ENCODE assay signal across 9 cellular contexts in genomic region chr20:25867776-25868649, GRCh38.
A peak's percentile ranks its signal among the peaks of the same experiment; 100 is the strongest.
DNase-seq lines count a peak whose midpoint lies in the region; ATAC-seq and TF ChIP-seq lines count a peak whose summit lies in the region.
"Had no signal": no experiment of that assay in that cellular context is flagged by ENCODE, and none has a peak within 500 bp of the region (broad histone marks: within the 10 kb centered on the region; RNA-seq: fewer than 3 reads in every experiment).

No MANE protein-coding gene starts in this region.

- H3K27me3 ChIP-seq in endocrine pancreas (ENCODE audit: control insufficient read depth, insufficient read depth, low read length): no peaks in the 10 kb centered on the region
- H3K27me3 ChIP-seq in mesendoderm (ENCODE audit: insufficient read depth, low read length, poor library complexity): no peaks in the 10 kb centered on the region

- no peak overlapping the region for H3K56ac ChIP-seq in mesendoderm (ENCODE audit: low read length)

- H3K27ac Mint-ChIP-seq in activated CD8-positive, alpha-beta T cell treated with anti-CD3 and anti-CD28 coated beads for 36 hours: no peak overlapping the region

- no peak overlapping the region for H3K18ac ChIP-seq in mesendoderm (ENCODE audit: low read length)

- peak overlapping the region; percentile 41 for H3K4me3 Mint-ChIP-seq in activated CD8-positive, alpha-beta T cell treated with anti-CD3 and anti-CD28 coated beads for 36 hours

- no peak overlapping the region for H4K8ac ChIP-seq in mesendoderm (ENCODE audit: low read depth, low read length)

- CTCF ChIA-PET in activated CD8-positive, alpha-beta T cell treated with anti-CD3 and anti-CD28 coated beads for 36 hours (lab: Charles Lee): no interaction called here

- DNase-seq in NCI-H1417 (lab: John Stamatoyannopoulos, UW): peak; percentile 59 to 86 (median 73)
- DNase-seq in NCI-H1417 treated with DMSO at 0.1 percent for 48 hours (lab: John Stamatoyannopoulos, UW): no peak
- peak; percentile 19 for DNase-seq in NCI-H1436 treated with DMSO at 0.1 percent for 48 hours (lab: John Stamatoyannopoulos, UW)
- DNase-seq in activated CD8-positive, alpha-beta T cell treated with anti-CD3 and anti-CD28 coated beads for 36 hours: peak; percentile 77
- DNase-seq in mesendoderm: peak; percentile 70
- peak; percentile 47 for DNase-seq in stimulated activated CD8-positive, alpha-beta memory T cell treated with anti-CD3 and anti-CD28 coated beads, Interleukin-12 subunit alpha, Interleukin-12 subunit beta, amount 100 ng/mL, for 24 hours (ENCODE audit: extremely low read depth)
- no peak for DNase-seq in NCI-H226

- no peaks in the 10 kb centered on the region for H3K36me3 ChIP-seq in endocrine pancreas (ENCODE audit: control insufficient read depth, insufficient read depth, low read length)
- no peaks in the 10 kb centered on the region for H3K36me3 ChIP-seq in mesendoderm (ENCODE audit: control insufficient read depth, insufficient read depth, low read length)

- no peak for TF ChIP-seq CTCF in activated CD8-positive, alpha-beta T cell treated with anti-CD3 and anti-CD28 coated beads for 36 hours (IDR thresholded peaks at IDR 0.05)

- H3K36me3 Mint-ChIP-seq in activated CD8-positive, alpha-beta T cell treated with anti-CD3 and anti-CD28 coated beads for 36 hours (ENCODE audit: low read depth): no peaks in the 10 kb centered on the region

- POLR2A ChIA-PET in activated CD8-positive, alpha-beta T cell treated with anti-CD3 and anti-CD28 coated beads for 36 hours (lab: Charles Lee): no interaction called here

- no peak overlapping the region for H4K5ac ChIP-seq in mesendoderm (ENCODE audit: low read length)

- no peaks in the 10 kb centered on the region for H3K79me1 ChIP-seq in mesendoderm (ENCODE audit: low read length)

- H2BK5ac ChIP-seq in mesendoderm (ENCODE audit: low read length): no peak overlapping the region

- H3K27me3 Mint-ChIP-seq in activated CD8-positive, alpha-beta T cell treated with anti-CD3 and anti-CD28 coated beads for 36 hours: peaks cover 45% of the 10 kb centered on the region

- no peaks in the 10 kb centered on the region for H3K79me2 ChIP-seq in mesendoderm (ENCODE audit: control insufficient read depth, insufficient read depth, low read length)

- intact Hi-C loops in activated CD8-positive, alpha-beta T cell treated with anti-CD3 and anti-CD28 coated beads for 36 hours (cut with micrococcal nuclease): no loop called here

- no peak overlapping the region for H3K27ac ChIP-seq in mesendoderm (ENCODE audit: low read depth, low read length)
- H3K27ac ChIP-seq: epithelial cell of prostate had no signal

- ATAC-seq in activated CD8-positive, alpha-beta T cell treated with anti-CD3 and anti-CD28 coated beads for 36 hours: peak; percentile 80

- no peaks in the 10 kb centered on the region for H3K9me3 ChIP-seq in endocrine pancreas (ENCODE audit: control insufficient read depth, low read length)

- peak overlapping the region; percentile 15 for H3K9ac ChIP-seq in endocrine pancreas (ENCODE audit: control insufficient read depth, insufficient read depth, low read length)
- peak overlapping the region; percentile 48 for H3K9ac ChIP-seq in mesendoderm (ENCODE audit: low read length)

- no CpG with 5 or more reads among the region's 46 CpGs for WGBS in mesendoderm (ENCODE audit: extremely low coverage, insufficient coverage, low lambda C conversion rate)

- peak overlapping the region; percentile 33 for H3K4me3 ChIP-seq in endocrine pancreas (ENCODE audit: control insufficient read depth, insufficient read depth, low read length)
- H3K4me3 ChIP-seq in mesendoderm (ENCODE audit: low read length): no peak overlapping the region

- no peak overlapping the region for H2AK5ac ChIP-seq in mesendoderm (ENCODE audit: low read length)

- no peak overlapping the region for H2BK15ac ChIP-seq in mesendoderm (replicated peaks; ENCODE audit: low read depth)

- H2BK120ac ChIP-seq in mesendoderm (ENCODE audit: low read depth, low read length): no peak overlapping the region

- H3K4me2 ChIP-seq in mesendoderm (ENCODE audit: low read length): peak overlapping the region; percentile 46

- H3K9me3 Mint-ChIP-seq in activated CD8-positive, alpha-beta T cell treated with anti-CD3 and anti-CD28 coated beads for 36 hours: no peaks in the 10 kb centered on the region

- no peaks in the 10 kb centered on the region for H3K4me1 ChIP-seq in endocrine pancreas (ENCODE audit: control insufficient read depth, insufficient read depth, low read length)
- no peaks in the 10 kb centered on the region for H3K4me1 ChIP-seq in mesendoderm (ENCODE audit: control insufficient read depth, low read depth, low read length)

- H3K23ac ChIP-seq in mesendoderm (ENCODE audit: low read length): no peak overlapping the region

- H3K4ac ChIP-seq in mesendoderm (ENCODE audit: low read depth, low read length): no peak overlapping the region

- H3K4me1 Mint-ChIP-seq in activated CD8-positive, alpha-beta T cell treated with anti-CD3 and anti-CD28 coated beads for 36 hours (ENCODE audit: low read depth): peaks cover 9% of the 10 kb centered on the region

Comparison
In these comparisons a context has a peak if more than half of its experiments do, and no peak if none do; other contexts are left out.
1. DNase-seq: peak in NCI-H1417 (3 of 3), NCI-H1436 treated with DMSO at 0.1 percent for 48 hours (single experiment), activated CD8-positive, alpha-beta T cell treated with anti-CD3 and anti-CD28 coated beads for 36 hours (single experiment), mesendoderm (single experiment) and stimulated activated CD8-positive, alpha-beta memory T cell treated with anti-CD3 and anti-CD28 coated beads, Interleukin-12 subunit alpha, Interleukin-12 subunit beta, amount 100 ng/mL, for 24 hours (single experiment); none in NCI-H1417 treated with DMSO at 0.1 percent for 48 hours (single experiment) and NCI-H226 (single experiment).